In the genomic region with DNA sequence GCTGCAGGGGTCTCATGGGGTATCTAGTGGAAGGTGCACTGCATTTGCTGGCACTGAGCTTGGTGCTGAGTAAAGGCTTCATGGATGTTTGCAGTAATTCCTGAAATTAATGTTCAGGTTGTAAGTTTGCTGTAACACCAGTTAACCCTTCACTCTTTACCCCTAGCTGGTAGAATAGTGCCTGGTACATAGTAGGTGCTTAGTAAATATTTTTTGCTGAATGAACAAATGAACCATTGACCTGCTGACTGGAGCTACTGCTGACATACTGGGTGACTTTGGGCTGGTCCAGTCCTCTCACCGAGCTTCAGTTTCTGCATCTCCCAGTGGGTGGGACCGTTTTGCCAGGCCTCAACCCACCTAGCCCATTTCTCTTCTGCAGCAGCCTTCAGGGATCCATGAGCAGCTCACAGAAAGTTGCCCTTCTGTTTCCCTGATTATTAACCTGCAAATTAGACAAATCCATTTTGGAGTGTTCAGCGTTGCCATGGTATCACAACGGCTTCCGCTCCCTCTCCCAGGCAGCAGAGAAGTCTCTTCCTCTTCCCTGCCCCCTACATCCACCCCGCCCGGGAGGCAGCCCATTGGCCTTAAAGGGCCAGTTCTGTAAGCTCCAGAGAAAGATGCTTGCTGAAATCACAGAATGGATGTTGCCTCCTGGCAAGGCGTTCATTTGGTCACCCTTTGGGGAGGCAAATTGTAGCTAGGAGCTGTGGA, we compare ENCODE assay signal across 1 cellular context.
TF ChIP-seq lines count a peak whose summit lies in the region.

No MANE protein-coding gene starts in this region.

TF ChIP-seq in K562, 482 proteins besides CTCF, POLR2A, EP300 and RAD21 (continued from another document):
- peak; percentile 58; the same call in 1 of the 2 replicates for TF ChIP-seq ZNF175 (CRISPR knock-in tag; IDR thresholded peaks at IDR 0.05; ENCODE audit: low read depth)
- TF ChIP-seq RCOR1 (IDR thresholded peaks at IDR 0.05; ENCODE audit: borderline replicate concordance in 1 of 2, low read depth in 2 of 2, low read length in 2 of 2): peak in 1 of 2 experiments; percentile 60; a peak in 1 of 4 replicates
- 0 out of 2 replicates have a peak, but pooled peaks have one; percentile 42 for TF ChIP-seq ZKSCAN1 (IDR thresholded peaks at IDR 0.05; ENCODE audit: low read depth, low read length)
- no peak for TF ChIP-seq ZFP36 (IDR thresholded peaks at IDR 0.05; ENCODE audit: low read depth, low read length, partially characterized antibody)
- TF ChIP-seq ZFP91 (CRISPR knock-in tag; IDR thresholded peaks at IDR 0.05): peak; percentile 95
- no peak for TF ChIP-seq FOS (IDR thresholded peaks at IDR 0.05; ENCODE audit: extremely low read depth, insufficient read length)
- no peak for TF ChIP-seq PHF20 (IDR thresholded peaks at IDR 0.05; ENCODE audit: partially characterized antibody)
- 0 out of 2 replicates have a peak, but pooled peaks have one; percentile 25 for TF ChIP-seq BMI1 (IDR thresholded peaks at IDR 0.05; ENCODE audit: low read length)
- no peak for TF ChIP-seq ZZZ3 (IDR thresholded peaks at IDR 0.05)
- peak; percentile 15; the same call in 1 of the 2 replicates for TF ChIP-seq ZNF316 (IDR thresholded peaks at IDR 0.05)
- TF ChIP-seq ZNF146 (CRISPR knock-in tag; IDR thresholded peaks at IDR 0.05; ENCODE audit: unreplicated experiment): no peak
- peak; percentile 5; the same call in 1 of the 2 replicates for TF ChIP-seq ADNP (tag; IDR thresholded peaks at IDR 0.05)
- TF ChIP-seq, protein P1, sequence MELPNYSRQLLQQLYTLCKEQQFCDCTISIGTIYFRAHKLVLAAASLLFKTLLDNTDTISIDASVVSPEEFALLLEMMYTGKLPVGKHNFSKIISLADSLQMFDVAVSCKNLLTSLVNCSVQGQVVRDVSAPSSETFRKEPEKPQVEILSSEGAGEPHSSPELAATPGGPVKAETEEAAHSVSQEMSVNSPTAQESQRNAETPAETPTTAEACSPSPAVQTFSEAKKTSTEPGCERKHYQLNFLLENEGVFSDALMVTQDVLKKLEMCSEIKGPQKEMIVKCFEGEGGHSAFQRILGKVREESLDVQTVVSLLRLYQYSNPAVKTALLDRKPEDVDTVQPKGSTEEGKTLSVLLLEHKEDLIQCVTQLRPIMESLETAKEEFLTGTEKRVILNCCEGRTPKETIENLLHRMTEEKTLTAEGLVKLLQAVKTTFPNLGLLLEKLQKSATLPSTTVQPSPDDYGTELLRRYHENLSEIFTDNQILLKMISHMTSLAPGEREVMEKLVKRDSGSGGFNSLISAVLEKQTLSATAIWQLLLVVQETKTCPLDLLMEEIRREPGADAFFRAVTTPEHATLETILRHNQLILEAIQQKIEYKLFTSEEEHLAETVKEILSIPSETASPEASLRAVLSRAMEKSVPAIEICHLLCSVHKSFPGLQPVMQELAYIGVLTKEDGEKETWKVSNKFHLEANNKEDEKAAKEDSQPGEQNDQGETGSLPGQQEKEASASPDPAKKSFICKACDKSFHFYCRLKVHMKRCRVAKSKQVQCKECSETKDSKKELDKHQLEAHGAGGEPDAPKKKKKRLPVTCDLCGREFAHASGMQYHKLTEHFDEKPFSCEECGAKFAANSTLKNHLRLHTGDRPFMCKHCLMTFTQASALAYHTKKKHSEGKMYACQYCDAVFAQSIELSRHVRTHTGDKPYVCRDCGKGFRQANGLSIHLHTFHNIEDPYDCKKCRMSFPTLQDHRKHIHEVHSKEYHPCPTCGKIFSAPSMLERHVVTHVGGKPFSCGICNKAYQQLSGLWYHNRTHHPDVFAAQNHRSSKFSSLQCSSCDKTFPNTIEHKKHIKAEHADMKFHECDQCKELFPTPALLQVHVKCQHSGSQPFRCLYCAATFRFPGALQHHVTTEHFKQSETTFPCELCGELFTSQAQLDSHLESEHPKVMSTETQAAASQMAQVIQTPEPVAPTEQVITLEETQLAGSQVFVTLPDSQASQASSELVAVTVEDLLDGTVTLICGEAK (IDR thresholded peaks at IDR 0.05): 0 out of 2 replicates have a peak, but pooled peaks have one; percentile 45
- TF ChIP-seq, protein P1 (CRISPR knock-in tag; IDR thresholded peaks at IDR 0.05): no peak
- TF ChIP-seq, protein P2, sequence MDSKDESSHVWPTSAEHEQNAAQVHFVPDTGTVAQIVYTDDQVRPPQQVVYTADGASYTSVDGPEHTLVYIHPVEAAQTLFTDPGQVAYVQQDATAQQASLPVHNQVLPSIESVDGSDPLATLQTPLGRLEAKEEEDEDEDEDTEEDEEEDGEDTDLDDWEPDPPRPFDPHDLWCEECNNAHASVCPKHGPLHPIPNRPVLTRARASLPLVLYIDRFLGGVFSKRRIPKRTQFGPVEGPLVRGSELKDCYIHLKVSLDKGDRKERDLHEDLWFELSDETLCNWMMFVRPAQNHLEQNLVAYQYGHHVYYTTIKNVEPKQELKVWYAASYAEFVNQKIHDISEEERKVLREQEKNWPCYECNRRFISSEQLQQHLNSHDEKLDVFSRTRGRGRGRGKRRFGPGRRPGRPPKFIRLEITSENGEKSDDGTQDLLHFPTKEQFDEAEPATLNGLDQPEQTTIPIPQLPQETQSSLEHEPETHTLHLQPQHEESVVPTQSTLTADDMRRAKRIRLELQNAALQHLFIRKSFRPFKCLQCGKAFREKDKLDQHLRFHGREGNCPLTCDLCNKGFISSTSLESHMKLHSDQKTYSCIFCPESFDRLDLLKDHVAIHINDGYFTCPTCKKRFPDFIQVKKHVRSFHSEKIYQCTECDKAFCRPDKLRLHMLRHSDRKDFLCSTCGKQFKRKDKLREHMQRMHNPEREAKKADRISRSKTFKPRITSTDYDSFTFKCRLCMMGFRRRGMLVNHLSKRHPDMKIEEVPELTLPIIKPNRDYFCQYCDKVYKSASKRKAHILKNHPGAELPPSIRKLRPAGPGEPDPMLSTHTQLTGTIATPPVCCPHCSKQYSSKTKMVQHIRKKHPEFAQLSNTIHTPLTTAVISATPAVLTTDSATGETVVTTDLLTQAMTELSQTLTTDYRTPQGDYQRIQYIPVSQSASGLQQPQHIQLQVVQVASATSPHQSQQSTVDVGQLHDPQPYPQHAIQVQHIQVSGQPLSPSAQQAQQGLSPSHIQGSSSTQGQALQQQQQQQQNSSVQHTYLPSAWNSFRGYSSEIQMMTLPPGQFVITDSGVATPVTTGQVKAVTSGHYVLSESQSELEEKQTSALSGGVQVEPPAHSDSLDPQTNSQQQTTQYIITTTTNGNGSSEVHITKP (IDR thresholded peaks at IDR 0.05; ENCODE audit: partially characterized antibody): peak; percentile 52
- no peak for TF ChIP-seq ELK3 (CRISPR knock-in tag; IDR thresholded peaks at IDR 0.05)
- no peak for TF ChIP-seq CREBBP (IDR thresholded peaks at IDR 0.05; ENCODE audit: low read depth, low read length)
- TF ChIP-seq SMC3 (conservative IDR thresholded peaks at IDR 0.05; ENCODE audit: insufficient read depth, low read depth, low read length): no peak
- peak; percentile 10; the same call in 1 of the 2 replicates for TF ChIP-seq ATF7 (IDR thresholded peaks at IDR 0.05)
- TF ChIP-seq RNF2 (IDR thresholded peaks at IDR 0.05): peak; percentile 69; the same call in 1 of the 2 replicates
- TF ChIP-seq MAZ (CRISPR knock-in tag; conservative IDR thresholded peaks at IDR 0.05 in 1 of 2, IDR thresholded peaks at IDR 0.05 in 1 of 2): peak in 1 of 2 experiments; percentile 53; a peak in 1 of 4 replicates
- peak; percentile 15; the same call in 1 of the 2 replicates for TF ChIP-seq C11orf30 (IDR thresholded peaks at IDR 0.05; ENCODE audit: low read depth)
- no peak for TF ChIP-seq BCOR (IDR thresholded peaks at IDR 0.05)
- 0 out of 4 replicates have a peak, but pooled peaks of 1 of the 2 experiments have one; percentile 46 for TF ChIP-seq KDM4B (IDR thresholded peaks at IDR 0.05; ENCODE audit: borderline replicate concordance in 2 of 2, low read depth in 1 of 2)
- TF ChIP-seq CTBP1 (IDR thresholded peaks at IDR 0.05; ENCODE audit: borderline replicate concordance): peak; percentile 59; the same call in 1 of the 2 replicates
- peak; percentile 45; the same call in 1 of the 2 replicates for TF ChIP-seq ZNF24 (IDR thresholded peaks at IDR 0.05)
- no peak for TF ChIP-seq KLF16 (IDR thresholded peaks at IDR 0.05)
- TF ChIP-seq SPI1 (IDR thresholded peaks at IDR 0.05; ENCODE audit: borderline replicate concordance, low read depth, low read length): peak; percentile 80
- TF ChIP-seq VEZF1 (CRISPR knock-in tag; IDR thresholded peaks at IDR 0.05): peak; percentile 80
- TF ChIP-seq RBM34 (IDR thresholded peaks at IDR 0.05; ENCODE audit: borderline replicate concordance, insufficient read depth, low read length): no peak
- no peak for TF ChIP-seq ZNF165 (CRISPR knock-in tag; IDR thresholded peaks at IDR 0.05; ENCODE audit: borderline replicate concordance)
- TF ChIP-seq GABPA (tag; conservative IDR thresholded peaks at IDR 0.05; ENCODE audit: low read depth): peak; percentile 66
- TF ChIP-seq, protein P3, sequence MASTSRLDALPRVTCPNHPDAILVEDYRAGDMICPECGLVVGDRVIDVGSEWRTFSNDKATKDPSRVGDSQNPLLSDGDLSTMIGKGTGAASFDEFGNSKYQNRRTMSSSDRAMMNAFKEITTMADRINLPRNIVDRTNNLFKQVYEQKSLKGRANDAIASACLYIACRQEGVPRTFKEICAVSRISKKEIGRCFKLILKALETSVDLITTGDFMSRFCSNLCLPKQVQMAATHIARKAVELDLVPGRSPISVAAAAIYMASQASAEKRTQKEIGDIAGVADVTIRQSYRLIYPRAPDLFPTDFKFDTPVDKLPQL (IDR thresholded peaks at IDR 0.05; ENCODE audit: extremely low read depth, insufficient read length): no peak
- TF ChIP-seq RFX1 (IDR thresholded peaks at IDR 0.05): peak; percentile 87
- TF ChIP-seq POLR2B (IDR thresholded peaks at IDR 0.05; ENCODE audit: low read depth, partially characterized antibody): no peak
